Comparison of ENCODE assay signal across 21 cellular contexts in the genomic region with DNA sequence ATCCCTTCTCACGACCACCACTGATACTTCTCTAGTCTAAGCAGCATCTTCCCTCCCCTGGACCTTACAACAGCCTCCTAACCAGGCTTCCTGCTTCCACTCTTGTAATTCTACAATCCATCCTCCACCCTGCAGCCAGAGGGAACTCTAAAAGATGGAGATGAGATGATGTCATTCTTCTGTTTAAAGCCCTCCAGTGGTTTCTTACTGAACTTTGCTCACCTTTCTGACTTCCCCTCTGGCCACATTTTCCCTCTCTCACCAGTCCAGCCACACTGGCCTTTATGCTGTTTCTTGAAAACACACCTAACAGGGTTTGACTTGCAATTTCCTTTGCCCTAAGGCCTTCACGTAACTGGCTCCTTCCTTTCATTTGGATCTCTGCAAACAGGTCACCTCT.
"Had no signal": no experiment of that assay in that cellular context is flagged by ENCODE, and none has a peak within 500 bp of the region (broad histone marks: within the 10 kb centered on the region; RNA-seq: fewer than 3 reads in every experiment).

No MANE protein-coding gene starts in this region.

- H3K27ac ChIP-seq: heart left ventricle, left lung, neutrophil, pancreas, psoas muscle, right atrium auricular region, thoracic aorta, upper lobe of left lung had no signal

- H3K9me3 ChIP-seq: heart left ventricle, left lung, neutrophil, pancreas, psoas muscle, right atrium auricular region, thoracic aorta, upper lobe of left lung had no signal

- ATAC-seq: activated CD4-positive, alpha-beta T cell treated with anti-CD3 and anti-CD28 coated beads for 36 hours; activated naive CD4-positive, alpha-beta T cell treated with anti-CD3 and anti-CD28 coated beads, Interleukin-2, amount 50 U/mL, for 72 hours; activated T-helper 17 cell treated with anti-CD3 and anti-CD28 coated beads, Interleukin-2, amount 50 U/mL, for 72 hours; heart left ventricle; left lung; natural killer cell treated with Interleukin-12 subunit alpha and Interleukin-12 subunit beta and Interleukin-15 and Interleukin-18, amount 100 ng/mL, for 72 hours; pancreas; psoas muscle had no signal

- H3K4me3 ChIP-seq: heart left ventricle, left lung, lung, pancreas, psoas muscle, right atrium auricular region, thoracic aorta, upper lobe of left lung had no signal

- H3K27me3 ChIP-seq: left lung, neutrophil, pancreas, right atrium auricular region, upper lobe of left lung had no signal

- DNase-seq: activated B cell treated with CpG ODN at 0.5 μM for 24 hours; activated CD4-positive, alpha-beta T cell treated with anti-CD3 and anti-CD28 coated beads for 36 hours; activated CD4-positive, alpha-beta T cell treated with anti-CD3 and anti-CD28 coated beads, Interleukin-2, amount 50 U/mL, for 4 hours; activated CD8-positive, alpha-beta memory T cell treated with anti-CD3 and anti-CD28 coated beads for 24 hours; activated CD8-positive, alpha-beta memory T cell treated with anti-CD3 and anti-CD28 coated beads, Interleukin-2, amount 50 U/mL, for 4 hours; activated T-cell treated with anti-CD3 and anti-CD28 coated beads, Interleukin-2, amount 50 U/mL, for 24 hours; aorta; heart left ventricle; left lung; pancreas; psoas muscle; stimulated activated CD4-positive, alpha-beta T cell treated with anti-CD3 and anti-CD28 coated beads, Interleukin-4, amount 100 ng/mL, for 24 hours; stimulated activated naive CD4-positive, alpha-beta T cell treated with Interleukin-2 at 50 U/mL for 16 hours; upper lobe of left lung had no signal

- H3K36me3 ChIP-seq: heart left ventricle, left lung, neutrophil, pancreas, right atrium auricular region, thoracic aorta, upper lobe of left lung had no signal

- H3K4me1 ChIP-seq: heart left ventricle, left lung, pancreas, psoas muscle, right atrium auricular region, upper lobe of left lung had no signal
